19 cellular contexts compared by ENCODE assay signal in the genomic region with DNA sequence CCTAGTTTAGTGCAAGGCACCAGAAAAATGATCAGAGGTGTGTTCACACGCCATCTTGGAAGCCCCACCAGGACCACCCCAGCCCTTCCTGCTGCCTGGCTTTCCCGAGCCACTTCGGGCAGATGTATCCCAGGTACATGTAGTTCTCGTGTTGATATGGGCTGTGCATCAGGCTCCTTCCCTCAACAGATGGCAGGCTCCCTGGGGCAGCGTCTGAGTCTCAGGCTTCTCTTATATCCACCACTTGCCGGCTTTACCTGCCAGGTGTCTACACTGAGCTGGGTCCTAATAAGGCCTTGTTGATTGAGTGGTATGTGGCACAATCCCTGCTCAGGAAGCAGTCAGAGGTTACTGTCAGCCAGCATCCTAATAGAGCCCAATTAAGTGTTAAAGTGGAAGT. TPM values are rescaled to one million over a fixed set of nuclear protein-coding genes. Genes with fewer than 3 reads are reported as not detected.
"Had no signal": no experiment of that assay in that cellular context is flagged by ENCODE, and none has a peak within 500 bp of the region (broad histone marks: within the 10 kb centered on the region; RNA-seq: fewer than 3 reads in every experiment).

No MANE protein-coding gene starts in this region.

- H3K79me2 ChIP-seq: parathyroid adenoma had no signal

- H3K4me1 ChIP-seq: parathyroid adenoma, uterus had no signal

- H3K9me3 ChIP-seq: esophagus muscularis mucosa, lower lobe of right lung, uterus had no signal

- H3K4me3 Mint-ChIP-seq: brain; central memory CD8-positive, alpha-beta T cell; mesothelial cell of epicardium had no signal

- ATAC-seq: activated naive CD4-positive, alpha-beta T cell treated with anti-CD3 and anti-CD28 coated beads, Interleukin-2, amount 50 U/mL, for 72 hours had no signal

- DNase-seq: activated CD4-positive, alpha-beta T cell treated with anti-CD3 and anti-CD28 coated beads, Interleukin-2, amount 50 U/mL, for 4 hours; activated CD4-positive, CD25-positive, alpha-beta regulatory T cell treated with anti-CD3 and anti-CD28 coated beads, Interleukin-2, amount 50 U/mL, for 72 hours; activated effector memory CD4-positive, alpha-beta T cell treated with anti-CD3 and anti-CD28 coated beads, Interleukin-2, amount 50 U/mL, for 16 hours; activated T-cell treated with anti-CD3 and anti-CD28 coated beads, Interleukin-2, amount 50 U/mL, for 1 hour; amygdala; dermis blood vessel endothelial cell; lower lobe of right lung; naive B cell; retina; stimulated activated CD4-positive, alpha-beta T cell treated with anti-CD3 and anti-CD28 coated beads, Interleukin-15, amount 100 ng/mL, for 24 hours; stimulated activated CD4-positive, alpha-beta T cell treated with anti-CD3 and anti-CD28 coated beads, Interleukin-4, amount 100 ng/mL, for 4 hours; uterus had no signal

- H2AFZ ChIP-seq: parathyroid adenoma had no signal

- H3K27ac ChIP-seq: esophagus muscularis mucosa, lower lobe of right lung, parathyroid adenoma, uterus had no signal

- H3K4me3 ChIP-seq: esophagus muscularis mucosa, lower lobe of right lung, uterus had no signal

- H3K27ac Mint-ChIP-seq: brain, mesothelial cell of epicardium had no signal

- H3K36me3 ChIP-seq: esophagus muscularis mucosa, lower lobe of right lung, uterus had no signal

- H3K9ac ChIP-seq: parathyroid adenoma had no signal

- H3K4me1 Mint-ChIP-seq: brain, mesothelial cell of epicardium had no signal

- H3K9me3 Mint-ChIP-seq: activated naive CD4-positive, alpha-beta T cell treated with anti-CD3 and anti-CD28 coated beads, Interleukin-2, amount 50 U/mL, for 72 hours; central memory CD8-positive, alpha-beta T cell; mesothelial cell of epicardium; naive B cell had no signal

- H3K36me3 Mint-ChIP-seq: activated naive CD4-positive, alpha-beta T cell treated with anti-CD3 and anti-CD28 coated beads, Interleukin-2, amount 50 U/mL, for 72 hours; brain; mesothelial cell of epicardium had no signal

- H3K27me3 Mint-ChIP-seq: central memory CD8-positive, alpha-beta T cell had no signal

- H3K27me3 ChIP-seq: uterus had no signal

RNA-seq across cellular contexts. Expression of a gene that starts 8.6 kb away (rescaled TPM):
- total RNA-seq: dermis blood vessel endothelial cell, fibroblast of villous mesenchyme had no signal

RNA-seq across cellular contexts. Expression of a gene that starts 12.3 kb away (rescaled TPM):
- total RNA-seq: activated naive CD4-positive, alpha-beta T cell treated with anti-CD3 and anti-CD28 coated beads, Interleukin-2, amount 50 U/mL, for 72 hours; dermis blood vessel endothelial cell; fibroblast of villous mesenchyme had no signal
